In genomic region chr5:168749391-168750100, GRCh38 we compare ENCODE assay signal across 29 cellular contexts.
"Had no signal": no experiment of that assay in that cellular context is flagged by ENCODE, and none has a peak within 500 bp of the region (broad histone marks: within the 10 kb centered on the region; RNA-seq: fewer than 3 reads in every experiment).

No MANE protein-coding gene starts in this region.

- H3K27ac ChIP-seq: adrenal gland, body of pancreas, breast epithelium, SJSA1 had no signal

- H3K27me3 ChIP-seq: adrenal gland, body of pancreas, breast epithelium, SJSA1 had no signal

- H3K4me1 ChIP-seq: adrenal gland, body of pancreas, breast epithelium, SJSA1 had no signal

- H3K9me3 ChIP-seq: adrenal gland, body of pancreas, breast epithelium, SJSA1, SK-N-SH had no signal

- H3K36me3 ChIP-seq: breast epithelium had no signal

- ATAC-seq: activated naive CD4-positive, alpha-beta T cell treated with anti-CD3 and anti-CD28 coated beads, Interleukin-2, amount 50 U/mL, for 72 hours; activated T-cell treated with anti-CD3 and anti-CD28 coated beads, Interleukin-2, amount 50 U/mL, for 4 hours; body of pancreas; Panc1; WTC11 had no signal

- H3K4me3 ChIP-seq: adrenal gland, body of pancreas, breast epithelium, SJSA1 had no signal

- DNase-seq: activated CD4-positive, alpha-beta memory T cell treated with anti-CD3 and anti-CD28 coated beads for 36 hours; activated CD4-positive, alpha-beta T cell treated with anti-CD3 and anti-CD28 coated beads for 4 hours; activated CD4-positive, alpha-beta T cell treated with anti-CD3 and anti-CD28 coated beads, Interleukin-2, amount 50 U/mL, for 1 hour; activated CD4-positive, CD25-positive, alpha-beta regulatory T cell treated with anti-CD3 and anti-CD28 coated beads, Interleukin-2, amount 50 U/mL, for 72 hours; activated gamma-delta T cell treated with Interleukin-2 at 50 U/mL for 16 hours; activated naive CD4-positive, alpha-beta T cell treated with anti-CD3 and anti-CD28 coated beads for 36 hours; activated T-cell treated with anti-CD3 and anti-CD28 coated beads for 4 hours; activated T-cell treated with anti-CD3 and anti-CD28 coated beads, Interleukin-2, amount 50 U/mL, for 4 hours; body of pancreas; Karpas-422; KBM-7; NCI-H1105; NCI-H1417 treated with DMSO at 0.1 percent for 48 hours; NCI-H187 treated with DMSO at 0.1 percent for 48 hours; NCI-H2081; NCI-H2171 treated with DMSO at 0.1 percent for 48 hours; NCI-H2227 treated with DMSO at 0.1 percent for 48 hours; NCI-H446 treated with DMSO at 0.1 percent for 48 hours; NCI-H524; NCI-H69; NCI-H82; SHP77 treated with DMSO at 0.1 percent for 48 hours; SK-N-SH had no signal
